ENCODE assay signal across 1 cellular context in the genomic region with DNA sequence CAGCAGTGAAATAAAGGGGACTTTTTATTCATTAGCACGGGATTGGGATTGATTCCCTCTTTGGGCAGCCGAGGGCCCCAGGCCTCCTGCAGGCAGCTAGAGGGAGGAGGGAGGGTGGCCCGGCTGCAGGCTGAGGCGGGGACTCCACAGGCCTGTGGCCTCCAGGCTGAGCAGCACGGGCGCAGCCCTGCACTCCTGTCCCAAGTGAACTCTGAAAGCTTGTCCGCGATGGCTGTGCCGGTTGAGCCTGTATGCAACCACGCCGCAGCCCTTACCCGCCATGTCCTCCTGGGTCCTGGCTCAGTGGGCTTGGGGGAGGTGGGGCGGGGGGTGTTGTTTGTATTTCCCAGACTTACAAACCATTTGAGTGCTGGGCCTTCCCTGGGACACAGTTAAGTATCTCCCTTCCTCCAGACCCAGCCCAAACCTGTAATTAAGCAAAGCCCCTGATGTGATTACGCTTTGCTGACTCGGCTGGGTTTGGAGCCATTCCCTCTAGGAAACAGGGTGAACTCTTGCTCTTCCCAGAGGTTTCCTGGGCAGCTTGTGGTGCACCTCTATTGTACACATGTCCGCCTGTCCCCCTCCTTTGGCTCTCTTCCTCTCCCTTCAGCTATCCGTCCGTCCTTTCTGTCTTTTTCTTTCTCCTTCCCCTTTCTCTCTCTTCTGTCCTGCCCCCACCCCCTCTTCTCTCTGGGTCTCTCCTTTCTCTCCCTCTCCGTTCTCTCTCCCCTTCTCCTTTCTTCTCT.
TF ChIP-seq lines count a peak whose summit lies in the region.

No MANE protein-coding gene starts in this region.

TF ChIP-seq in GM23338, 12 proteins besides CTCF, POLR2A, EP300 and RAD21 (continued from another document):
- TF ChIP-seq ZNF462 (CRISPR knock-in tag; IDR thresholded peaks at IDR 0.05) (no peak), STAT1 (IDR thresholded peaks at IDR 0.05; ENCODE audit: unreplicated experiment) (no peak), ZNF114 (CRISPR knock-in tag; IDR thresholded peaks at IDR 0.05) (no peak), POLR2AphosphoS5 (IDR thresholded peaks at IDR 0.05; ENCODE audit: low read depth) (peak; percentile 78), ETS1 (IDR thresholded peaks at IDR 0.05) (no peak), EZH2phosphoT487 (IDR thresholded peaks at IDR 0.05; ENCODE audit: unreplicated experiment) (no peak), JUNB (IDR thresholded peaks at IDR 0.05; ENCODE audit: unreplicated experiment) (no peak)
